ENCODE assay signal across 1 cellular context in the genomic region with DNA sequence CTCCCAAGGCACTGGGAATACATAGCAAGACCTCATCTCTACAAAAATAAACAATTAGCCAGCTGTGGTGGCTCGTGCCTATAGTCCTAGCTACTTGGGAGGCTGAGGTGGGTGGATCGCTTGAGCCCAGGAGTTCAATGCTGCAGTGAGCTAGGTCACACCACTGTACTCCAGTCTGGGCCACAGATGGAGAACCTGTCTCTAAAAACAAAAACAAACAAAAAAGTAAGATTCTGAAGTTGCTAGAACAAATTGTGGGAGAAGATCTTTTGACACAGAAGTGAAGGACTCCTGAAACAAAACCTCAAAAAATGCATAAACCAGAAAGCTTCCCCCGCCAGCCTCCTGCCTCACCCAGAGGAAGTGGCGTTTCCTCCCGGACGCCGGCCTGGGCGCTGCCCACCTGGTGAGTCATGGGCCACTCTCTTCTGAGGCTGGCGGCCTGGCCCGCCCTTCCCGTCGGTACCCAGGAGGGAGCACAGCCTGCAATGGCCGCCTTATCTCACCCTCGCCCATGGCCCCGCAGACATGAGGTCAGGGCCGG.
TF ChIP-seq lines count a peak whose summit lies in the region.

No MANE protein-coding gene starts in this region.

TF ChIP-seq in HEK293, 187 proteins besides CTCF, POLR2A, EP300 and RAD21 (continued from another document):
- TF ChIP-seq, protein P1, sequence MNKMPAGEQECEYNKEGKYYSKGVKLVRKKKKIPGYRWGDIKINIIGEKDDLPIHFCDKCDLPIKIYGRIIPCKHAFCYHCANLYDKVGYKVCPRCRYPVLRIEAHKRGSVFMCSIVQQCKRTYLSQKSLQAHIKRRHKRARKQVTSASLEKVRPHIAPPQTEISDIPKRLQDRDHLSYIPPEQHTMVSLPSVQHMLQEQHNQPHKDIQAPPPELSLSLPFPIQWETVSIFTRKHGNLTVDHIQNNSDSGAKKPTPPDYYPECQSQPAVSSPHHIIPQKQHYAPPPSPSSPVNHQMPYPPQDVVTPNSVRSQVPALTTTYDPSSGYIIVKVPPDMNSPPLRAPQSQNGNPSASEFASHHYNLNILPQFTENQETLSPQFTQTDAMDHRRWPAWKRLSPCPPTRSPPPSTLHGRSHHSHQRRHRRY (tag by site-specific recombination; IDR thresholded peaks at IDR 0.05) = no peak
- TF ChIP-seq SP2 (tag by site-specific recombination; IDR thresholded peaks at IDR 0.05) = no peak
- TF ChIP-seq ZNF214 (tag by site-specific recombination; IDR thresholded peaks at IDR 0.05; ENCODE audit: borderline replicate concordance) = no peak
- no peak for TF ChIP-seq ZNF521 (tag by site-specific recombination; IDR thresholded peaks at IDR 0.05)
- TF ChIP-seq, protein P2, sequence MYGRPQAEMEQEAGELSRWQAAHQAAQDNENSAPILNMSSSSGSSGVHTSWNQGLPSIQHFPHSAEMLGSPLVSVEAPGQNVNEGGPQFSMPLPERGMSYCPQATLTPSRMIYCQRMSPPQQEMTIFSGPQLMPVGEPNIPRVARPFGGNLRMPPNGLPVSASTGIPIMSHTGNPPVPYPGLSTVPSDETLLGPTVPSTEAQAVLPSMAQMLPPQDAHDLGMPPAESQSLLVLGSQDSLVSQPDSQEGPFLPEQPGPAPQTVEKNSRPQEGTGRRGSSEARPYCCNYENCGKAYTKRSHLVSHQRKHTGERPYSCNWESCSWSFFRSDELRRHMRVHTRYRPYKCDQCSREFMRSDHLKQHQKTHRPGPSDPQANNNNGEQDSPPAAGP (tag by site-specific recombination; IDR thresholded peaks at IDR 0.05) = 0 out of 2 replicates have a peak, but pooled peaks have one; percentile 49
- TF ChIP-seq ZNF670 (tag by site-specific recombination; IDR thresholded peaks at IDR 0.05; ENCODE audit: low read depth) = no peak
- no peak for TF ChIP-seq PRDM1 (tag by site-specific recombination; IDR thresholded peaks at IDR 0.05)
- TF ChIP-seq ZNF837 (tag by site-specific recombination; IDR thresholded peaks at IDR 0.05) = no peak
